ENCODE assay signal across 1 cellular context in genomic region chr2:207768168-207768890, GRCh38.
TF ChIP-seq lines count a peak whose summit lies in the region.

No MANE protein-coding gene starts in this region.

TF ChIP-seq in HepG2, 621 proteins besides CTCF, POLR2A, EP300 and RAD21 (continues in another document):
- TF ChIP-seq GABPB1 (CRISPR knock-in tag; IDR thresholded peaks at IDR 0.05) (peak; percentile 68), XRCC5 (optimal IDR thresholded peaks at IDR 0.05; ENCODE audit: low read length) (no peak), ZNF383 (CRISPR knock-in tag; IDR thresholded peaks at IDR 0.05; ENCODE audit: borderline replicate concordance) (0 out of 2 replicates have a peak, but pooled peaks have one; percentile 30), RXRB (CRISPR knock-in tag; IDR thresholded peaks at IDR 0.05; ENCODE audit: borderline replicate concordance) (no peak), THRA (CRISPR knock-in tag; IDR thresholded peaks at IDR 0.05; ENCODE audit: borderline replicate concordance) (no peak; the same call in 1 of the 2 replicates), NRL (CRISPR knock-in tag; IDR thresholded peaks at IDR 0.05; ENCODE audit: borderline replicate concordance) (peak; percentile 57), SIN3A (IDR thresholded peaks at IDR 0.05; ENCODE audit: borderline replicate concordance, low read depth, low read length) (peak; percentile 39; the same call in 1 of the 2 replicates), DPF2 (CRISPR knock-in tag; IDR thresholded peaks at IDR 0.05; ENCODE audit: borderline replicate concordance, low read depth) (no peak; the same call in 1 of the 2 replicates), ZSCAN9 (CRISPR knock-in tag; IDR thresholded peaks at IDR 0.05; ENCODE audit: borderline replicate concordance) (no peak), ZNF674 (CRISPR knock-in tag; IDR thresholded peaks at IDR 0.05; ENCODE audit: low read depth) (0 out of 2 replicates have a peak, but pooled peaks have one; percentile 70), GABPA (IDR thresholded peaks at IDR 0.05; ENCODE audit: low read depth, low read length) (no peak), GABPA (CRISPR knock-in tag; IDR thresholded peaks at IDR 0.05; ENCODE audit: low read depth) (no peak), ONECUT2 (CRISPR knock-in tag; IDR thresholded peaks at IDR 0.05) (no peak), ZNF274 (CRISPR knock-in tag; IDR thresholded peaks at IDR 0.05) (no peak; the same call in 1 of the 2 replicates), ZNF143 (CRISPR knock-in tag; IDR thresholded peaks at IDR 0.05) (no peak), ZNF225 (CRISPR knock-in tag; IDR thresholded peaks at IDR 0.05) (no peak), ZNF547 (CRISPR knock-in tag; IDR thresholded peaks at IDR 0.05) (peak; percentile 82), ZNF101 (CRISPR knock-in tag; IDR thresholded peaks at IDR 0.05; ENCODE audit: borderline replicate concordance, low read depth) (no peak), ZNF30 (CRISPR knock-in tag; IDR thresholded peaks at IDR 0.05) (peak; percentile 84; the same call in 1 of the 2 replicates), ZNF839 (CRISPR knock-in tag; IDR thresholded peaks at IDR 0.05; ENCODE audit: borderline replicate concordance) (no peak), AGO2 (optimal IDR thresholded peaks at IDR 0.05; ENCODE audit: low read depth, low read length) (peak; percentile 96), ZNF451 (CRISPR knock-in tag; IDR thresholded peaks at IDR 0.05) (peak; percentile 40), KLF13 (CRISPR knock-in tag; IDR thresholded peaks at IDR 0.05) (no peak), RNF2 (conservative IDR thresholded peaks at IDR 0.05; ENCODE audit: low read depth) (0 out of 2 replicates have a peak, but pooled peaks have one; percentile 21), MED8 (CRISPR knock-in tag; IDR thresholded peaks at IDR 0.05; ENCODE audit: insufficient replicate concordance) (no peak), HMGA1 (CRISPR knock-in tag; conservative IDR thresholded peaks at IDR 0.05) (no peak), SALL1 (CRISPR knock-in tag; IDR thresholded peaks at IDR 0.05) (no peak), KAT8 (CRISPR knock-in tag; IDR thresholded peaks at IDR 0.05) (no peak; the same call in 1 of the 2 replicates), ZBTB21 (CRISPR knock-in tag; IDR thresholded peaks at IDR 0.05) (no peak), ARNT (IDR thresholded peaks at IDR 0.05) (no peak), KDM3A (CRISPR knock-in tag; IDR thresholded peaks at IDR 0.05; ENCODE audit: low read depth) (peak; percentile 24; the same call in 1 of the 2 replicates), FOXP4 (CRISPR knock-in tag; IDR thresholded peaks at IDR 0.05) (0 out of 2 replicates have a peak, but pooled peaks have one; percentile 34), PATZ1 (CRISPR knock-in tag; IDR thresholded peaks at IDR 0.05) (peak; percentile 5), SOX5 (CRISPR knock-in tag; IDR thresholded peaks at IDR 0.05; ENCODE audit: borderline replicate concordance) (0 out of 2 replicates have a peak, but pooled peaks have one; percentile 2), SP140L (CRISPR knock-in tag; IDR thresholded peaks at IDR 0.05; ENCODE audit: borderline replicate concordance) (no peak), POGK (CRISPR knock-in tag; conservative IDR thresholded peaks at IDR 0.05) (peak; percentile 90), TOE1 (CRISPR knock-in tag; IDR thresholded peaks at IDR 0.05) (no peak), GMEB2 (CRISPR knock-in tag; IDR thresholded peaks at IDR 0.05; ENCODE audit: low read depth) (no peak), ZNF652 (CRISPR knock-in tag; IDR thresholded peaks at IDR 0.05; ENCODE audit: borderline replicate concordance, low read depth) (0 out of 2 replicates have a peak, but pooled peaks have one; percentile 3), SP4 (CRISPR knock-in tag; IDR thresholded peaks at IDR 0.05) (peak; percentile 27; the same call in 1 of the 2 replicates), NR2C2 (CRISPR knock-in tag; IDR thresholded peaks at IDR 0.05; ENCODE audit: borderline replicate concordance) (peak; percentile 40), PAX8 (CRISPR knock-in tag; IDR thresholded peaks at IDR 0.05; ENCODE audit: borderline replicate concordance) (no peak; the same call in 1 of the 2 replicates), ZNF749 (CRISPR knock-in tag; IDR thresholded peaks at IDR 0.05; ENCODE audit: borderline replicate concordance) (no peak), ZNF710 (CRISPR knock-in tag; IDR thresholded peaks at IDR 0.05; ENCODE audit: borderline replicate concordance) (0 out of 2 replicates have a peak, but pooled peaks have one; percentile 56), STAT5B (CRISPR knock-in tag; IDR thresholded peaks at IDR 0.05) (no peak), ZBTB37 (CRISPR knock-in tag; IDR thresholded peaks at IDR 0.05) (no peak), ZNF619 (CRISPR knock-in tag; IDR thresholded peaks at IDR 0.05) (no peak), GPN1 (CRISPR knock-in tag; IDR thresholded peaks at IDR 0.05; ENCODE audit: borderline replicate concordance) (peak; percentile 26; the same call in 1 of the 2 replicates), ZNF160 (CRISPR knock-in tag; IDR thresholded peaks at IDR 0.05) (no peak), MXI1 (IDR thresholded peaks at IDR 0.05; ENCODE audit: borderline replicate concordance, low read depth, low read length) (no peak; the same call in 2 of the 3 replicates), SETDB1 (CRISPR knock-in tag; IDR thresholded peaks at IDR 0.05; ENCODE audit: borderline replicate concordance) (no peak), ZBTB26 (CRISPR knock-in tag; IDR thresholded peaks at IDR 0.05; ENCODE audit: borderline replicate concordance) (no peak; the same call in 1 of the 2 replicates), IRF9 (CRISPR knock-in tag; IDR thresholded peaks at IDR 0.05; ENCODE audit: borderline replicate concordance) (peak; percentile 38; the same call in 1 of the 2 replicates), ZNF256 (CRISPR knock-in tag; conservative IDR thresholded peaks at IDR 0.05) (0 out of 2 replicates have a peak, but pooled peaks have one; percentile 13), ZZZ3 (CRISPR knock-in tag; IDR thresholded peaks at IDR 0.05; ENCODE audit: borderline replicate concordance) (peak; percentile 17; the same call in 1 of the 2 replicates), TEAD3 (CRISPR knock-in tag; optimal IDR thresholded peaks at IDR 0.05; ENCODE audit: borderline replicate concordance) (no peak), PHF5A (CRISPR knock-in tag; IDR thresholded peaks at IDR 0.05; ENCODE audit: low read depth, unreplicated experiment) (no peak), ZNF782 (CRISPR knock-in tag; IDR thresholded peaks at IDR 0.05; ENCODE audit: borderline replicate concordance) (no peak; the same call in 1 of the 2 replicates), RBAK (CRISPR knock-in tag; IDR thresholded peaks at IDR 0.05) (no peak)
